In the genomic region with DNA sequence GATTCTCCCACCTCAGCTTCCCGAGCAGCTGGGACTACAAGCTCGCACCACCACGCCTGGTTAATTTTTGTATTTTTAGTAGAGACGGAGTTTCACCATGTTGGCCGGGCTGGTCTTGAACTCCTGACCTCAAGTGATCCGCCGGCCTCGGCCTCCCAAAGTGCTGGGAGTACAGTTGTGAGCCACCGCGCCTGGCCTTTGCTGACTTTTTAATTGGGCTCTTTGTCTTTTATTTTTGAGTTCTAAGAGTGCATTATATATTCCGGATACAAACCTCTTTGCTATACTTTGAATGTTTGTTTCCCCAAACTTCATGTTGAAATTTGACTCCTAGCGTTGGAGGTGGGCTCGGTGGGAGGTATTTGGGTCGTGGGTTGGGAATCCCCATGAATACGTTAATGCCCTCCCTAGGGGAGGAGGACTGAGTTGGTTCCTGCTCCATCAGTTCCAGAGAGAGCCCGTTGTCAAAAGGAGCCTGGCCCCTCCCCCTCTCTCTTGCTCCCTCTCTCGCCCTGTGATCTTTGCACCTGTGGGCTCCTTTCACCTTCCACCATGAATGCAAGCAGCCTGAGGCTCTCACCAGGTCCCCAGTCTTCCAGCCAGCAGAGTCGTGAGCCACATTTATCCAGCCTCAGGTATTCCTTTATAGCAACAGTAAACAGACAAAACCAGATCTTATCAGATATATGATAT, we compare ENCODE assay signal across 24 cellular contexts.
"Had no signal": no experiment of that assay in that cellular context is flagged by ENCODE, and none has a peak within 500 bp of the region (broad histone marks: within the 10 kb centered on the region; RNA-seq: fewer than 3 reads in every experiment).

No MANE protein-coding gene starts in this region.

- H3K4me1 ChIP-seq: colonic mucosa, upper lobe of right lung had no signal

- H3K4me3 Mint-ChIP-seq: activated B cell treated with CpG ODN at 0.5 μM for 24 hours; activated CD4-positive, alpha-beta T cell treated with anti-CD3 and anti-CD28 coated beads for 36 hours; activated naive CD4-positive, alpha-beta T cell treated with anti-CD3 and anti-CD28 coated beads for 36 hours; activated naive CD8-positive, alpha-beta T cell treated with anti-CD3 and anti-CD28 coated beads, Interleukin-2, amount 10 ng/mL, durations not matched to agents 7 days and 5 days; memory B cell; nephron progenitor cell; T-cell; T-helper 2 cell treated with Interferon-gamma antibody and Interleukin-4, amounts not matched to agents 5 μg/mL and 100 μg/mL, for 36 hours had no signal

- H3K36me3 ChIP-seq: colonic mucosa, heart right ventricle, thoracic aorta, upper lobe of right lung had no signal

- H3K27ac Mint-ChIP-seq: activated B cell treated with CpG ODN at 0.5 μM for 24 hours; activated CD4-positive, alpha-beta T cell treated with anti-CD3 and anti-CD28 coated beads for 36 hours; activated naive CD4-positive, alpha-beta T cell treated with anti-CD3 and anti-CD28 coated beads for 36 hours; activated naive CD8-positive, alpha-beta T cell treated with anti-CD3 and anti-CD28 coated beads, Interleukin-2, amount 10 ng/mL, durations not matched to agents 7 days and 5 days; memory B cell; nephron progenitor cell; T-cell; T-helper 2 cell treated with Interferon-gamma antibody and Interleukin-4, amounts not matched to agents 5 μg/mL and 100 μg/mL, for 36 hours had no signal

- H3K4me1 Mint-ChIP-seq: activated B cell treated with CpG ODN at 0.5 μM for 24 hours; activated CD4-positive, alpha-beta T cell treated with anti-CD3 and anti-CD28 coated beads for 36 hours; activated naive CD8-positive, alpha-beta T cell treated with anti-CD3 and anti-CD28 coated beads, Interleukin-2, amount 10 ng/mL, durations not matched to agents 7 days and 5 days; memory B cell; T-cell had no signal

- DNase-seq: activated B cell treated with CpG ODN at 0.5 μM for 24 hours; activated CD4-positive, alpha-beta T cell treated with anti-CD3 and anti-CD28 coated beads for 36 hours; activated CD4-positive, alpha-beta T cell treated with anti-CD3 and anti-CD28 coated beads, Interleukin-2, amount 50 U/mL, for 4 hours; activated effector memory CD4-positive, alpha-beta T cell treated with Interleukin-2 at 50 U/mL for 16 hours; activated naive CD4-positive, alpha-beta T cell treated with anti-CD3 and anti-CD28 coated beads for 36 hours; activated naive CD8-positive, alpha-beta T cell treated with anti-CD3 and anti-CD28 coated beads, Interleukin-2, amount 10 ng/mL, durations not matched to agents 7 days and 5 days; activated T-cell treated with anti-CD3 and anti-CD28 coated beads, Interleukin-2, amount 50 U/mL, for 48 hours; amniotic stem cell; colonic mucosa; foreskin fibroblast; heart right ventricle; left cardiac atrium; mucosa of descending colon; nephron progenitor cell; occipital lobe; posterior cingulate gyrus; stimulated activated CD4-positive, alpha-beta T cell treated with anti-CD3 and anti-CD28 coated beads, Interleukin-2, amount 100 ng/mL, for 48 hours; stimulated activated naive CD4-positive, alpha-beta T cell treated with Interleukin-2 at 50 U/mL for 16 hours; T-cell; upper lobe of right lung had no signal

- H3K27me3 ChIP-seq: colonic mucosa, upper lobe of right lung had no signal

- H3K36me3 Mint-ChIP-seq: activated naive CD8-positive, alpha-beta T cell treated with anti-CD3 and anti-CD28 coated beads, Interleukin-2, amount 10 ng/mL, durations not matched to agents 7 days and 5 days; memory B cell; T-cell had no signal

- H3K9me3 Mint-ChIP-seq: activated B cell treated with CpG ODN at 0.5 μM for 24 hours; activated naive CD4-positive, alpha-beta T cell treated with anti-CD3 and anti-CD28 coated beads for 36 hours; activated naive CD8-positive, alpha-beta T cell treated with anti-CD3 and anti-CD28 coated beads, Interleukin-2, amount 10 ng/mL, durations not matched to agents 7 days and 5 days; memory B cell; T-cell; T-helper 2 cell treated with Interferon-gamma antibody and Interleukin-4, amounts not matched to agents 5 μg/mL and 100 μg/mL, for 36 hours had no signal

- H3K27ac ChIP-seq: colonic mucosa, heart right ventricle, thoracic aorta, upper lobe of right lung had no signal

- H3K9me3 ChIP-seq: colonic mucosa, heart right ventricle, mucosa of descending colon, thoracic aorta, upper lobe of right lung had no signal

- H3K4me3 ChIP-seq: colonic mucosa, heart right ventricle, mucosa of descending colon, thoracic aorta, upper lobe of right lung had no signal

- ATAC-seq: activated CD4-positive, alpha-beta T cell treated with anti-CD3 and anti-CD28 coated beads for 36 hours; heart right ventricle; left cardiac atrium; mucosa of descending colon; sciatic nerve; T-cell; upper lobe of right lung had no signal
